ENCODE assay signal across 18 cellular contexts in genomic region chr22:20547029-20547428, GRCh38.
"Had no signal": no experiment of that assay in that cellular context is flagged by ENCODE, and none has a peak within 500 bp of the region (broad histone marks: within the 10 kb centered on the region; RNA-seq: fewer than 3 reads in every experiment).

No MANE protein-coding gene starts in this region.

- H3K4me3 ChIP-seq: left ventricle myocardium inferior, prostate gland, upper lobe of left lung had no signal

- H3K36me3 ChIP-seq: prostate gland had no signal

- DNase-seq: activated CD4-positive, alpha-beta memory T cell treated with anti-CD3 and anti-CD28 coated beads for 36 hours; activated CD8-positive, alpha-beta memory T cell treated with anti-CD3 and anti-CD28 coated beads, Interleukin-2, amount 10 ng/mL, durations not matched to agents 7 days and 5 days; activated gamma-delta T cell; activated T-cell treated with anti-CD3 and anti-CD28 coated beads, Interleukin-2, amount 50 U/mL, for 48 hours; islet precursor cell; left ventricle myocardium inferior; nephron progenitor cell; occipital lobe; right cardiac atrium; small intestine; stimulated activated CD4-positive, alpha-beta T cell treated with anti-CD3 and anti-CD28 coated beads, Interleukin-4, amount 100 ng/mL, for 4 hours; stimulated activated CD8-positive, alpha-beta memory T cell treated with anti-CD3 and anti-CD28 coated beads, Interleukin-4, amount 100 ng/mL, for 48 hours; stimulated activated naive CD4-positive, alpha-beta T cell treated with Interleukin-2 at 50 U/mL for 16 hours; upper lobe of left lung; WERI-Rb-1 had no signal

- H3K9me3 ChIP-seq: left ventricle myocardium inferior, prostate gland, upper lobe of left lung had no signal

- ATAC-seq: activated CD8-positive, alpha-beta memory T cell treated with anti-CD3 and anti-CD28 coated beads, Interleukin-2, amount 10 ng/mL, durations not matched to agents 7 days and 5 days; right cardiac atrium; SK-N-SH treated with all-trans-retinoic acid at 6 μM for 48 hours had no signal

- H3K4me1 ChIP-seq: prostate gland had no signal

- H3K27me3 Mint-ChIP-seq: activated CD4-positive, alpha-beta memory T cell treated with anti-CD3 and anti-CD28 coated beads for 36 hours; activated CD8-positive, alpha-beta memory T cell treated with anti-CD3 and anti-CD28 coated beads, Interleukin-2, amount 10 ng/mL, durations not matched to agents 7 days and 5 days had no signal

- H3K27me3 ChIP-seq: upper lobe of left lung had no signal

- H3K27ac ChIP-seq: left ventricle myocardium inferior, prostate gland, upper lobe of left lung, WERI-Rb-1 had no signal

- H3K4me3 Mint-ChIP-seq: activated CD4-positive, alpha-beta memory T cell treated with anti-CD3 and anti-CD28 coated beads for 36 hours; activated CD8-positive, alpha-beta memory T cell treated with anti-CD3 and anti-CD28 coated beads, Interleukin-2, amount 10 ng/mL, durations not matched to agents 7 days and 5 days; nephron progenitor cell; T-helper 1 cell treated with Interleukin-12 subunit alpha and Interleukin-12 subunit beta and Interleukin-4 antibody, amounts not matched to agents 30 μg/mL and 1 μg/mL, for 36 hours had no signal

- H3K9me3 Mint-ChIP-seq: activated CD4-positive, alpha-beta memory T cell treated with anti-CD3 and anti-CD28 coated beads for 36 hours; T-helper 1 cell treated with Interleukin-12 subunit alpha and Interleukin-12 subunit beta and Interleukin-4 antibody, amounts not matched to agents 30 μg/mL and 1 μg/mL, for 36 hours had no signal

- H3K27ac Mint-ChIP-seq: activated CD4-positive, alpha-beta memory T cell treated with anti-CD3 and anti-CD28 coated beads for 36 hours; activated CD8-positive, alpha-beta memory T cell treated with anti-CD3 and anti-CD28 coated beads, Interleukin-2, amount 10 ng/mL, durations not matched to agents 7 days and 5 days; nephron progenitor cell; T-helper 1 cell treated with Interleukin-12 subunit alpha and Interleukin-12 subunit beta and Interleukin-4 antibody, amounts not matched to agents 30 μg/mL and 1 μg/mL, for 36 hours had no signal
